In the genomic region with DNA sequence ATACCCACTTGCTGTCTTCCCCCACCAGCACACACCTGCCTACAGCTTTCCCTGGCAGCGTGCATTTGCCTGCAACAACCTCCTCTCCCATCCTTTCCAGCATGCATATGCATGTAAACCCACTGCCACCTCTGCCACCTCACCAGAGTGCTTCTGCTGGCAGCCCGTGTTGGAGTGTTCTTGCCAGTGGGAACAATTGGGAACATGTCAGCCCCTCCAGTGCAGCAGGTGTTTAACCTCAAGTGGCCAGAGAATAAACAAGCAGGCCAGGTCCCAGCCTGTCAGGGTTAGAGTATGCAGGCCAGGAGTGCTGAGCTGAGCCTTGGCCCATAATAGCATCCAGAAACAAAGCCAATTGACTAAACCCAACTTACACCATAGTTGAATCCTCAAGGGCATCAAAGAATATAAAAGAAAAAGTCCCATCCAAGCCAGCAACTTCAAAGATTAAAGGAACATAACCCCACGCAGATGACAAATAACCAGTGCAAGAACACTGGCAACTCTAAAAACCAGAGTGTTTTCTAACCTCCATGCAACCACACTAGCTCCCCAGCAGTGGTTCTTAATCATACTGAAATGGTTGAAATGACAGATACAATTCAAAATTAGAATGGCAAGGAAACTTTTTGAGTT, we compare ENCODE assay signal across 10 cellular contexts.
A peak's percentile ranks its signal among the peaks of the same experiment; 100 is the strongest.
DNase-seq lines count a peak whose midpoint lies in the region; ATAC-seq and TF ChIP-seq lines count a peak whose summit lies in the region.
"Had no signal": no experiment of that assay in that cellular context is flagged by ENCODE, and none has a peak within 500 bp of the region (broad histone marks: within the 10 kb centered on the region; RNA-seq: fewer than 3 reads in every experiment).

No MANE protein-coding gene starts in this region.

- CTCF ChIA-PET in SK-N-SH (lab: Yijun Ruan, JAX): no interaction called here

- H3K36me3 Mint-ChIP-seq in activated naive CD8-positive, alpha-beta T cell treated with anti-CD3 and anti-CD28 coated beads, Interleukin-2, amount 10 ng/mL, durations not matched to agents 7 days and 5 days: peaks cover 17% of the 10 kb centered on the region

- H3K4me2 ChIP-seq in SK-N-SH: no peak overlapping the region
- H3K4me2 ChIP-seq: A549 had no signal

- no peak for TF ChIP-seq EP300 in SK-N-SH (IDR thresholded peaks at IDR 0.05; ENCODE audit: borderline replicate concordance in 1 of 2, low read depth in 1 of 2, low read length in 1 of 2)

- TF ChIP-seq CTCF in SK-N-SH (IDR thresholded peaks at IDR 0.05): no peak

- POLR2A ChIA-PET in activated naive CD8-positive, alpha-beta T cell treated with anti-CD3 and anti-CD28 coated beads, Interleukin-2, amount 10 ng/mL, durations not matched to agents 7 days and 5 days (lab: Charles Lee): no interaction called here
- POLR2A ChIA-PET in SK-N-SH (lab: Yijun Ruan, JAX): no interaction called here

- H3K9me3 ChIP-seq in effector memory CD4-positive, alpha-beta T cell (ENCODE audit: control insufficient read depth, low read length): no peaks in the 10 kb centered on the region
- peaks cover 6% of the 10 kb centered on the region; the same call in 1 of the 2 replicates for H3K9me3 ChIP-seq in SK-N-SH
- H3K9me3 ChIP-seq: A549 had no signal

- H3K27ac ChIP-seq in effector memory CD4-positive, alpha-beta T cell (ENCODE audit: insufficient read depth, low read length, poor library complexity, severe bottlenecking): no peak overlapping the region
- H3K27ac ChIP-seq in SK-N-SH (ENCODE audit: low read depth in 2 of 2, low read length in 1 of 2): no peak overlapping the region
- H3K27ac ChIP-seq: A549 had no signal

- peak overlapping the region; percentile 55 for H3K4me3 Mint-ChIP-seq in activated naive CD8-positive, alpha-beta T cell treated with anti-CD3 and anti-CD28 coated beads, Interleukin-2, amount 10 ng/mL, durations not matched to agents 7 days and 5 days

- no peaks in the 10 kb centered on the region for H3K4me1 ChIP-seq in effector memory CD4-positive, alpha-beta T cell (ENCODE audit: control insufficient read depth, insufficient read depth, low read length, poor library complexity, severe bottlenecking)
- no peaks in the 10 kb centered on the region; a peak in 1 of 4 replicates for H3K4me1 ChIP-seq in SK-N-SH (ENCODE audit: control insufficient read depth in 1 of 2, insufficient read depth in 2 of 2, low read depth in 1 of 2, low read length in 1 of 2)
- H3K4me1 ChIP-seq: A549 had no signal

- H3K27me3 Mint-ChIP-seq in activated naive CD8-positive, alpha-beta T cell treated with anti-CD3 and anti-CD28 coated beads, Interleukin-2, amount 10 ng/mL, durations not matched to agents 7 days and 5 days: peaks cover 13% of the 10 kb centered on the region

- peaks cover 30% of the 10 kb centered on the region for H3K4me1 Mint-ChIP-seq in activated naive CD8-positive, alpha-beta T cell treated with anti-CD3 and anti-CD28 coated beads, Interleukin-2, amount 10 ng/mL, durations not matched to agents 7 days and 5 days

- no peaks in the 10 kb centered on the region for H3K36me3 ChIP-seq in effector memory CD4-positive, alpha-beta T cell (ENCODE audit: control insufficient read depth, insufficient read depth, low read length)
- H3K36me3 ChIP-seq in SK-N-SH (replicated peaks in 1 of 2; ENCODE audit: control insufficient read depth in 1 of 2, insufficient read depth in 2 of 2, low read length in 1 of 2): peaks cover 0 to 8% of the 10 kb centered on the region in 2 experiments

- H3F3A ChIP-seq in SK-N-SH (replicated peaks; ENCODE audit: insufficient read depth): peaks cover 9% of the 10 kb centered on the region

- no peak for TF ChIP-seq RAD21 in SK-N-SH (IDR thresholded peaks at IDR 0.05; ENCODE audit: low read length)

- no peaks in the 10 kb centered on the region for H3K9me2 ChIP-seq in SK-N-SH

- WGBS in SK-N-SH (ENCODE audit: low lambda C conversion rate): 16% methylated on average over 3 of the region's 3 CpGs

- no peak overlapping the region for H3K9ac ChIP-seq in SK-N-SH

- peak; percentile 83 for ATAC-seq in GM21515 (IDR thresholded peaks at IDR 0.05; ENCODE audit: unreplicated experiment)
- ATAC-seq in HG03439 (IDR thresholded peaks at IDR 0.05; ENCODE audit: unreplicated experiment): peak; percentile 94
- peak; percentile 79 for ATAC-seq in activated naive CD8-positive, alpha-beta T cell treated with anti-CD3 and anti-CD28 coated beads, Interleukin-2, amount 10 ng/mL, durations not matched to agents 7 days and 5 days (ENCODE audit: low read depth)
- ATAC-seq: A549, Panc1 had no signal

- H3K9me3 Mint-ChIP-seq in activated naive CD8-positive, alpha-beta T cell treated with anti-CD3 and anti-CD28 coated beads, Interleukin-2, amount 10 ng/mL, durations not matched to agents 7 days and 5 days: peaks cover 3% of the 10 kb centered on the region

- H3K27me3 ChIP-seq in effector memory CD4-positive, alpha-beta T cell (replicated peaks; ENCODE audit: control insufficient read depth, insufficient read depth, low read length, poor library complexity, severe bottlenecking): no peaks in the 10 kb centered on the region
- no peaks in the 10 kb centered on the region for H3K27me3 ChIP-seq in SK-N-SH (ENCODE audit: insufficient read depth)

- no peak overlapping the region for H3K4me3 ChIP-seq in effector memory CD4-positive, alpha-beta T cell (ENCODE audit: insufficient read depth, low read depth, low read length, poor library complexity, severe bottlenecking)
- H3K4me3 ChIP-seq in SK-N-SH (ENCODE audit: low read depth in 2 of 2, low read length in 1 of 2): no peak overlapping the region
- H3K4me3 ChIP-seq: A549 had no signal

- no peaks in the 10 kb centered on the region for H4K20me1 ChIP-seq in SK-N-SH (ENCODE audit: insufficient read depth)

- H3K79me2 ChIP-seq in SK-N-SH (ENCODE audit: insufficient read depth): no peaks in the 10 kb centered on the region

- H2AFZ ChIP-seq in SK-N-SH (ENCODE audit: low read depth): no peak overlapping the region

- peak overlapping the region; percentile 76 for H3K27ac Mint-ChIP-seq in activated naive CD8-positive, alpha-beta T cell treated with anti-CD3 and anti-CD28 coated beads, Interleukin-2, amount 10 ng/mL, durations not matched to agents 7 days and 5 days

- DNase-seq in NCI-H2171 treated with DMSO at 0.1 percent for 48 hours (lab: John Stamatoyannopoulos, UW) (peak; percentile 8), NCI-H2171 (lab: John Stamatoyannopoulos, UW) (no peak), dedifferentiated amniotic fluid mesenchymal stem cell (ENCODE audit: extremely low spot score) (no peak), SK-N-SH (no peak)
- DNase-seq in activated naive CD8-positive, alpha-beta T cell treated with anti-CD3 and anti-CD28 coated beads, Interleukin-2, amount 10 ng/mL, durations not matched to agents 7 days and 5 days: no peak
- no peak for DNase-seq in effector memory CD4-positive, alpha-beta T cell

TF ChIP-seq in SK-N-SH, 30 proteins besides CTCF, POLR2A, EP300 and RAD21 (continues in another document):
- no peak for TF ChIP-seq RXRA (IDR thresholded peaks at IDR 0.05; ENCODE audit: borderline replicate concordance, low read depth)
- no peak for TF ChIP-seq FOXM1 (IDR thresholded peaks at IDR 0.05; ENCODE audit: low read depth)
- TF ChIP-seq NFIC (IDR thresholded peaks at IDR 0.05; ENCODE audit: borderline replicate concordance): no peak
- TF ChIP-seq MEF2A (IDR thresholded peaks at IDR 0.05; ENCODE audit: borderline replicate concordance, low read depth): no peak
- no peak for TF ChIP-seq SMC3 (IDR thresholded peaks at IDR 0.05; ENCODE audit: low read depth, low read length)
- TF ChIP-seq RCOR1 (IDR thresholded peaks at IDR 0.05; ENCODE audit: low read length): no peak
- no peak for TF ChIP-seq SIN3A (IDR thresholded peaks at IDR 0.05; ENCODE audit: borderline replicate concordance, low read depth, low read length)
- TF ChIP-seq JUND (IDR thresholded peaks at IDR 0.05): no peak
- no peak for TF ChIP-seq YY1 (IDR thresholded peaks at IDR 0.05; ENCODE audit: low read depth)
- TF ChIP-seq ELF1 (IDR thresholded peaks at IDR 0.05): no peak
- no peak for TF ChIP-seq TCF12 (IDR thresholded peaks at IDR 0.05)
- TF ChIP-seq, protein P1, sequence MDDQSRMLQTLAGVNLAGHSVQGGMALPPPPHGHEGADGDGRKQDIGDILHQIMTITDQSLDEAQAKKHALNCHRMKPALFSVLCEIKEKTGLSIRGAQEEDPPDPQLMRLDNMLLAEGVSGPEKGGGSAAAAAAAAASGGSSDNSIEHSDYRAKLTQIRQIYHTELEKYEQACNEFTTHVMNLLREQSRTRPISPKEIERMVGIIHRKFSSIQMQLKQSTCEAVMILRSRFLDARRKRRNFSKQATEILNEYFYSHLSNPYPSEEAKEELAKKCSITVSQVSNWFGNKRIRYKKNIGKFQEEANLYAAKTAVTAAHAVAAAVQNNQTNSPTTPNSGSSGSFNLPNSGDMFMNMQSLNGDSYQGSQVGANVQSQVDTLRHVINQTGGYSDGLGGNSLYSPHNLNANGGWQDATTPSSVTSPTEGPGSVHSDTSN (IDR thresholded peaks at IDR 0.05): no peak
- no peak for TF ChIP-seq TEAD4 (IDR thresholded peaks at IDR 0.05; ENCODE audit: borderline replicate concordance, insufficient read depth)
- TF ChIP-seq GABPA (IDR thresholded peaks at IDR 0.05; ENCODE audit: low read depth): no peak
- TF ChIP-seq FOXJ3 (CRISPR knock-in tag; IDR thresholded peaks at IDR 0.05): no peak
